17 cellular contexts compared by ENCODE assay signal in genomic region chr1:91015358-91015780, GRCh38. TPM values are rescaled to one million over a fixed set of nuclear protein-coding genes. Genes with fewer than 3 reads are reported as not detected.
DNase-seq lines count a peak whose midpoint lies in the region; ATAC-seq and TF ChIP-seq lines count a peak whose summit lies in the region.
"Had no signal": no experiment of that assay in that cellular context is flagged by ENCODE, and none has a peak within 500 bp of the region (broad histone marks: within the 10 kb centered on the region; RNA-seq: fewer than 3 reads in every experiment).

No MANE protein-coding gene starts in this region.

- no peak for ATAC-seq in activated T-cell treated with anti-CD3 and anti-CD28 coated beads, Interleukin-2, amount 50 U/mL, for 4 hours
- ATAC-seq in activated T-cell treated with anti-CD3 and anti-CD28 coated beads, Interleukin-2, amount 50 U/mL, for 72 hours (replicated peaks in 1 of 2) = no peak
- ATAC-seq in WTC11 = no peak
- ATAC-seq: heart left ventricle, left ventricle myocardium superior had no signal

- H3K27me3 Mint-ChIP-seq in activated T-cell treated with anti-CD3 and anti-CD28 coated beads, Interleukin-2, amount 50 U/mL, for 4 hours (ENCODE audit: low read depth) = no peaks in the 10 kb centered on the region
- no peaks in the 10 kb centered on the region for H3K27me3 Mint-ChIP-seq in activated T-cell treated with anti-CD3 and anti-CD28 coated beads, Interleukin-2, amount 50 U/mL, for 72 hours (ENCODE audit: low read depth)
- H3K27me3 Mint-ChIP-seq in WTC11 (ENCODE audit: low read depth) = no peaks in the 10 kb centered on the region

- no peaks in the 10 kb centered on the region for H3K27me3 ChIP-seq in iPS-15b (ENCODE audit: control insufficient read depth, insufficient read depth, low read length)
- H3K27me3 ChIP-seq: heart left ventricle, Peyer's patch had no signal

- no peak overlapping the region for H3K27ac Mint-ChIP-seq in activated T-cell treated with anti-CD3 and anti-CD28 coated beads, Interleukin-2, amount 50 U/mL, for 72 hours
- peak overlapping the region; percentile 77 for H3K27ac Mint-ChIP-seq in WTC11

- H3K4me3 Mint-ChIP-seq in activated T-cell treated with anti-CD3 and anti-CD28 coated beads, Interleukin-2, amount 50 U/mL, for 4 hours = peak overlapping the region; percentile 16
- H3K4me3 Mint-ChIP-seq in activated T-cell treated with anti-CD3 and anti-CD28 coated beads, Interleukin-2, amount 50 U/mL, for 72 hours = peak overlapping the region in 1 of 2 donors; percentile 20
- H3K4me3 Mint-ChIP-seq in WTC11 = no peak overlapping the region

- no peak overlapping the region for H3K9ac ChIP-seq in iPS-15b (ENCODE audit: low read depth, low read length)

- peak overlapping the region; percentile 19 for H3K4me3 ChIP-seq in iPS-15b (ENCODE audit: low read depth, low read length)
- H3K4me3 ChIP-seq: heart left ventricle, Peyer's patch had no signal

- TF ChIP-seq CTCF in WTC11 (IDR thresholded peaks at IDR 0.05) = no peak

- H3K9me3 ChIP-seq in iPS-15b (ENCODE audit: control insufficient read depth, insufficient read depth, low read length) = no peaks in the 10 kb centered on the region
- H3K9me3 ChIP-seq: heart left ventricle, Peyer's patch had no signal

- H3K36me3 Mint-ChIP-seq in activated T-cell treated with anti-CD3 and anti-CD28 coated beads, Interleukin-2, amount 50 U/mL, for 4 hours (ENCODE audit: insufficient read depth) = peaks cover 5% of the 10 kb centered on the region
- peaks cover 3 to 11% of the 10 kb centered on the region in 2 donors for H3K36me3 Mint-ChIP-seq in activated T-cell treated with anti-CD3 and anti-CD28 coated beads, Interleukin-2, amount 50 U/mL, for 72 hours (ENCODE audit: insufficient read depth in 2 of 2)
- H3K36me3 Mint-ChIP-seq in WTC11 = peaks cover 32% of the 10 kb centered on the region

- CTCF ChIA-PET in WTC11 (lab: Charles Lee) = no interaction called here

- H3K27ac ChIP-seq in substantia nigra (ENCODE audit: low read depth, low read length, poor library complexity, severe bottlenecking) = peak overlapping the region; percentile 58
- H3K27ac ChIP-seq: heart left ventricle, Peyer's patch had no signal

- peaks cover 22% of the 10 kb centered on the region for H3K4me1 ChIP-seq in iPS-15b (ENCODE audit: control insufficient read depth, insufficient read depth, low read length)

- H3K4me1 Mint-ChIP-seq in activated T-cell treated with anti-CD3 and anti-CD28 coated beads, Interleukin-2, amount 50 U/mL, for 4 hours (ENCODE audit: low read depth) = peaks cover 83% of the 10 kb centered on the region
- peaks cover 73% of the 10 kb centered on the region for H3K4me1 Mint-ChIP-seq in activated T-cell treated with anti-CD3 and anti-CD28 coated beads, Interleukin-2, amount 50 U/mL, for 72 hours (ENCODE audit: low read depth)
- H3K4me1 Mint-ChIP-seq in WTC11 = peaks cover 75% of the 10 kb centered on the region

- H3K9me3 Mint-ChIP-seq in activated T-cell treated with anti-CD3 and anti-CD28 coated beads, Interleukin-2, amount 50 U/mL, for 4 hours = no peaks in the 10 kb centered on the region
- H3K9me3 Mint-ChIP-seq in activated T-cell treated with anti-CD3 and anti-CD28 coated beads, Interleukin-2, amount 50 U/mL, for 72 hours = no peaks in the 10 kb centered on the region
- peaks cover 17% of the 10 kb centered on the region for H3K9me3 Mint-ChIP-seq in WTC11

- DNase-seq in activated T-cell treated with anti-CD3 and anti-CD28 coated beads, Interleukin-2, amount 50 U/mL, for 4 hours = no peak
- no peak for DNase-seq in activated T-cell treated with anti-CD3 and anti-CD28 coated beads, Interleukin-2, amount 50 U/mL, for 72 hours
- DNase-seq in WTC11 (ENCODE audit: low spot score) = no peak
- no peak for DNase-seq in substantia nigra (lab: John Stamatoyannopoulos, UW)
- DNase-seq in HK-2 (ENCODE audit: unreplicated experiment) = no peak
- DNase-seq in effector CD8-positive, alpha-beta T cell (lab: John Stamatoyannopoulos, UW) = no peak
- no peak for DNase-seq in NCI-H82 treated with DMSO at 0.1 percent for 48 hours (lab: John Stamatoyannopoulos, UW; ENCODE audit: unreplicated experiment)
- DNase-seq: activated CD4-positive, alpha-beta T cell treated with anti-CD3 and anti-CD28 coated beads, Interleukin-2, amount 50 U/mL, for 4 hours; activated effector memory CD4-positive, alpha-beta T cell treated with Interleukin-2 at 50 U/mL for 16 hours; COR-L47; heart left ventricle; left ventricle myocardium superior; NCI-H446 treated with DMSO at 0.1 percent for 48 hours; occipital lobe; Peyer's patch; T-helper 2 cell had no signal

- H3K36me3 ChIP-seq in iPS-15b (ENCODE audit: control insufficient read depth, insufficient read depth, low read length) = no peaks in the 10 kb centered on the region
- H3K36me3 ChIP-seq: Peyer's patch had no signal

- POLR2A ChIA-PET in WTC11 (lab: Charles Lee) = no interaction called here

TF ChIP-seq in WTC11, 78 proteins besides CTCF, POLR2A, EP300 and RAD21:
- TF ChIP-seq ZNF671 (CRISPR knock-in tag; IDR thresholded peaks at IDR 0.05) = no peak
- TF ChIP-seq GABPB1 (CRISPR knock-in tag; IDR thresholded peaks at IDR 0.05) = no peak

RNA-seq across cellular contexts. Expression of gene ZNF644, which starts 6.5 kb away (rescaled TPM):
- 10 to 100 TPM; 43.2 to 46.2 (median 44.2) TPM for total RNA-seq in activated T-cell treated with anti-CD3 and anti-CD28 coated beads, Interleukin-2, amount 50 U/mL, for 4 hours
- total RNA-seq in activated T-cell treated with anti-CD3 and anti-CD28 coated beads, Interleukin-2, amount 50 U/mL, for 72 hours = 10 to 100 TPM; 54.7 to 68.6 TPM
- total RNA-seq in WTC11 (2021) = 71.4 to 78.1 TPM (median 74.7 TPM) in 3 replicates
